21 cellular contexts compared by ENCODE assay signal in genomic region chr14:104166698-104167097, GRCh38. TPM values are rescaled to one million over a fixed set of nuclear protein-coding genes. Genes with fewer than 3 reads are reported as not detected.
A peak's percentile ranks its signal among the peaks of the same experiment; 100 is the strongest.
DNase-seq lines count a peak whose midpoint lies in the region; TF ChIP-seq lines count a peak whose summit lies in the region.
"Had no signal": no experiment of that assay in that cellular context is flagged by ENCODE, and none has a peak within 500 bp of the region (broad histone marks: within the 10 kb centered on the region; RNA-seq: fewer than 3 reads in every experiment).

No MANE protein-coding gene starts in this region.

- in situ Hi-C loops in Caki2 (cut with HindIII; ENCODE audit: low pct_unique_long_range_greater_than_20kb, low sequenced_read_pairs): no loop called here

- H3K27me3 Mint-ChIP-seq in activated naive CD4-positive, alpha-beta T cell treated with anti-CD3 and anti-CD28 coated beads for 36 hours (ENCODE audit: low read depth): no peaks in the 10 kb centered on the region
- H3K27me3 Mint-ChIP-seq: CD4-positive, alpha-beta memory T cell had no signal

- intact Hi-C loops in activated naive CD4-positive, alpha-beta T cell treated with anti-CD3 and anti-CD28 coated beads for 36 hours (cut with micrococcal nuclease): no loop called here

- H3K79me1 ChIP-seq in neuronal stem cell (ENCODE audit: low read depth, low read length): peaks cover 8% of the 10 kb centered on the region

- peaks cover 55% of the 10 kb centered on the region for H3K36me3 ChIP-seq in BE2C
- no peaks in the 10 kb centered on the region for H3K36me3 ChIP-seq in Karpas-422 (ENCODE audit: insufficient read depth, low read length)
- peaks cover 0 to 2% of the 10 kb centered on the region in 2 donors for H3K36me3 ChIP-seq in neuronal stem cell (replicated peaks in 1 of 2; ENCODE audit: control insufficient read depth in 2 of 2, insufficient read depth in 2 of 2, low read length in 2 of 2)

- DNase-seq in BE2C (peak; percentile 66), Caki2 (ENCODE audit: low read depth) (peak; percentile 4), Karpas-422 (peak; percentile 52), neuronal stem cell (ENCODE audit: low spot score) (no peak), NCI-H82 treated with DMSO at 0.1 percent for 48 hours (lab: John Stamatoyannopoulos, UW; ENCODE audit: unreplicated experiment) (no peak), Kasumi-1 (lab: John Stamatoyannopoulos, UW) (no peak), GM10248 (ENCODE audit: extremely low spot score) (no peak)
- DNase-seq in activated naive CD4-positive, alpha-beta T cell treated with anti-CD3 and anti-CD28 coated beads for 36 hours: no peak
- DNase-seq: 8988T; ACHN; AML-193; C1 segment of cervical spinal cord; CD4-positive, alpha-beta memory T cell; COR-L47; DMS153; DND-41; GDM1; H9; HFFc6 had no signal

- CTCF ChIA-PET in GM10248 (lab: Yijun Ruan, JAX): no interaction called here
- CTCF ChIA-PET in activated naive CD4-positive, alpha-beta T cell treated with anti-CD3 and anti-CD28 coated beads for 36 hours (lab: Charles Lee): no interaction called here

- no peak overlapping the region for H2BK12ac ChIP-seq in neuronal stem cell (ENCODE audit: low read length)

- no peak overlapping the region for H2AFZ ChIP-seq in Karpas-422 (ENCODE audit: low read length)
- no peak overlapping the region for H2AFZ ChIP-seq in neuronal stem cell (ENCODE audit: low read length)
- H2AFZ ChIP-seq: GM23338 had no signal

- no peak overlapping the region for H2BK120ac ChIP-seq in neuronal stem cell (ENCODE audit: low read depth, low read length)

- H4K20me1 ChIP-seq in Karpas-422 (ENCODE audit: insufficient read depth, low read depth, low read length): peaks cover 12% of the 10 kb centered on the region; the same call in 1 of the 2 replicates

- WGBS in neuronal stem cell (ENCODE audit: extremely low coverage in 2 of 2, insufficient read length in 2 of 2, insufficient replicate concordance in 1 of 2), 2 donors: no CpG with 5 or more reads among the region's 18 CpGs

- no peak overlapping the region for H3K27ac Mint-ChIP-seq in activated naive CD4-positive, alpha-beta T cell treated with anti-CD3 and anti-CD28 coated beads for 36 hours
- H3K27ac Mint-ChIP-seq: CD4-positive, alpha-beta memory T cell; GM23338; H9; HFFc6 had no signal

- no peaks in the 10 kb centered on the region for H3K36me3 Mint-ChIP-seq in activated naive CD4-positive, alpha-beta T cell treated with anti-CD3 and anti-CD28 coated beads for 36 hours (ENCODE audit: low read depth)
- H3K36me3 Mint-ChIP-seq: CD4-positive, alpha-beta memory T cell had no signal

- TF ChIP-seq CTCF in BE2C (IDR thresholded peaks at IDR 0.05; ENCODE audit: low read depth, low read length): no peak
- TF ChIP-seq CTCF in GM10248 (IDR thresholded peaks at IDR 0.05; ENCODE audit: control extremely low read depth, extremely low read depth, low read depth, missing control alignments): no peak

- H3K4me3 Mint-ChIP-seq in activated naive CD4-positive, alpha-beta T cell treated with anti-CD3 and anti-CD28 coated beads for 36 hours: no peak overlapping the region
- H3K4me3 Mint-ChIP-seq: CD4-positive, alpha-beta memory T cell; GM23338; H9; HFFc6 had no signal

- POLR2A ChIA-PET in GM10248 (lab: Yijun Ruan, JAX): no interaction called here

- no peaks in the 10 kb centered on the region for H3K79me2 ChIP-seq in Karpas-422 (ENCODE audit: low read length)

- H4K91ac ChIP-seq in neuronal stem cell (ENCODE audit: low read depth, low read length, poor library complexity): no peak overlapping the region

- no peak overlapping the region for H2BK15ac ChIP-seq in neuronal stem cell (ENCODE audit: low read length)

- no peak overlapping the region for H3K23ac ChIP-seq in neuronal stem cell (ENCODE audit: low read depth, low read length, poor library complexity)

- no peaks in the 10 kb centered on the region for H3K9me3 Mint-ChIP-seq in activated naive CD4-positive, alpha-beta T cell treated with anti-CD3 and anti-CD28 coated beads for 36 hours
- H3K9me3 Mint-ChIP-seq: CD4-positive, alpha-beta memory T cell; GM23338; H9 had no signal

- H3K27me3 ChIP-seq in BE2C: no peaks in the 10 kb centered on the region
- no peaks in the 10 kb centered on the region for H3K27me3 ChIP-seq in Karpas-422 (ENCODE audit: low read length)
- no peaks in the 10 kb centered on the region for H3K27me3 ChIP-seq in neuronal stem cell (ENCODE audit: control insufficient read depth in 3 of 3, insufficient read depth in 3 of 3, low read depth in 1 of 3, low read length in 3 of 3)

- no peaks in the 10 kb centered on the region for H3K9me2 ChIP-seq in Karpas-422 (replicated peaks; ENCODE audit: insufficient read depth, low read length)

- peak overlapping the region; percentile 22 for H3K18ac ChIP-seq in neuronal stem cell (ENCODE audit: low read length)

- H4K8ac ChIP-seq in neuronal stem cell (ENCODE audit: low read depth, low read length): no peak overlapping the region

- H2BK5ac ChIP-seq in neuronal stem cell (ENCODE audit: low read length): peak overlapping the region; percentile 53

- H3K9me3 ChIP-seq in BE2C (no peaks in the 10 kb centered on the region), Karpas-422 (ENCODE audit: low read length) (no peaks in the 10 kb centered on the region), neuronal stem cell (replicated peaks in 1 of 2; ENCODE audit: control insufficient read depth in 2 of 2, insufficient read depth in 1 of 2, low read depth in 1 of 2, low read length in 2 of 2) (no peaks in the 10 kb centered on the region)
- H3K9me3 ChIP-seq: A549 had no signal

- H3K4me2 ChIP-seq in Karpas-422 (ENCODE audit: low read depth, low read length, poor library complexity, severe bottlenecking) (no peak overlapping the region), neuronal stem cell (ENCODE audit: insufficient read depth, low read length, poor library complexity, severe bottlenecking) (no peak overlapping the region)
- H3K4me2 ChIP-seq: A549, GM23338 had no signal

- H3K4me1 ChIP-seq in BE2C (peaks cover 58% of the 10 kb centered on the region), Karpas-422 (ENCODE audit: low read length) (peaks cover 11% of the 10 kb centered on the region), neuronal stem cell (ENCODE audit: control insufficient read depth in 2 of 2, insufficient read depth in 1 of 2, low read depth in 1 of 2, low read length in 2 of 2) (peaks cover 19 to 21% of the 10 kb centered on the region in 2 donors)
- H3K4me1 ChIP-seq: A549 had no signal

- H2AK5ac ChIP-seq in neuronal stem cell (ENCODE audit: low read depth, low read length): peak overlapping the region; percentile 63

- H3K4ac ChIP-seq in neuronal stem cell (ENCODE audit: low read length): no peak overlapping the region

- no peak overlapping the region for H3K9ac ChIP-seq in Karpas-422 (ENCODE audit: low read length)
- H3K9ac ChIP-seq in neuronal stem cell (ENCODE audit: low read depth, low read length, poor library complexity): peak overlapping the region; percentile 16

- H3K4me1 Mint-ChIP-seq in activated naive CD4-positive, alpha-beta T cell treated with anti-CD3 and anti-CD28 coated beads for 36 hours (ENCODE audit: low read depth): no peaks in the 10 kb centered on the region
- H3K4me1 Mint-ChIP-seq: CD4-positive, alpha-beta memory T cell had no signal

- peak overlapping the region; percentile 94 for H3K14ac ChIP-seq in neuronal stem cell (ENCODE audit: low read length)

- H3K27ac ChIP-seq in Karpas-422 (ENCODE audit: low read length): no peak overlapping the region
- H3K27ac ChIP-seq in neuronal stem cell (replicated peaks; ENCODE audit: low read length): no peak overlapping the region
- H3K27ac ChIP-seq: A549 had no signal

- H3K4me3 ChIP-seq in BE2C (ENCODE audit: low read depth, low read length) (no peak overlapping the region), Karpas-422 (ENCODE audit: low read length) (no peak overlapping the region), neuronal stem cell (ENCODE audit: low read length in 2 of 2) (no peak overlapping the region)
- H3K4me3 ChIP-seq: A549, GM23338 had no signal

RNA-seq across cellular contexts. Expression of gene KIF26A, which starts 28.3 kb away (rescaled TPM):
- polyA plus RNA-seq in BE2C (2012; ENCODE audit: insufficient read depth, insufficient read length, low read depth): 87.1 TPM
- total RNA-seq in Caki2 (2014; rRNA removed; shearing (Covaris generic); ENCODE audit: low replicate concordance): 0.32 TPM in 1 of 2 replicates, not detected in the other
- not detected in 2 replicates for total RNA-seq in Karpas-422 (2014; rRNA removed; shearing (Covaris generic); ENCODE audit: low replicate concordance)
- 14.6 TPM for polyA plus RNA-seq in neuronal stem cell (2013, experiment 1 of 2)
- polyA plus RNA-seq in neuronal stem cell (2013, experiment 2 of 2): 14.0 TPM
- total RNA-seq in activated naive CD4-positive, alpha-beta T cell treated with anti-CD3 and anti-CD28 coated beads for 36 hours: under 1 TPM; 0.07 TPM

Comparison
In these comparisons a context has a peak if more than half of its experiments do, and no peak if none do; other contexts are left out.
1. DNase-seq: peak in BE2C (single experiment), Caki2 (single experiment) and Karpas-422 (single experiment); none in neuronal stem cell (single experiment), NCI-H82 treated with DMSO at 0.1 percent for 48 hours (single experiment), Kasumi-1 (0 of 2), GM10248 (single experiment) and activated naive CD4-positive, alpha-beta T cell treated with anti-CD3 and anti-CD28 coated beads for 36 hours (single experiment).